ENCODE assay signal across 18 cellular contexts in the genomic region with DNA sequence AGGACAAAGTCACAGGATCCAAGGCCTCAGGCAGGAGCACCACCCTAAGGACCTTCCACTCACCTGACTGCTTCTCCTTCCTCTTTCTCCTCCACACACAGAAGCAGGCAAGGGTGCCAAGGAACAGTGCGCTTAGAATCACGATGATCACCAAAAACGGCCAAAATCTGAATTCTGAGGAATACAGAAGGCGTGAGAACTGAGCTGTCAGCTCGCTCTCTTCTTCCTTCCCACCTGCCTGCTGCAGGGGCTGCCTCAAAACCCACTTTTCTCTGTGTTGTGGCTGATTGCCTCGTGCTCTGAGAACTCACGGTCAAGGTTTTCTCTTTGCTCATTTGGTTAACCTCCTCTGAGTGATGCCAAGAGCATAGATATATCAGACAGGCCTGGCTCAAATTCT. TPM values are rescaled to one million over a fixed set of nuclear protein-coding genes. Genes with fewer than 3 reads are reported as not detected.
DNase-seq lines count a peak whose midpoint lies in the region; ATAC-seq, FAIRE-seq and TF ChIP-seq lines count a peak whose summit lies in the region.
"Had no signal": no experiment of that assay in that cellular context is flagged by ENCODE, and none has a peak within 500 bp of the region (broad histone marks: within the 10 kb centered on the region; RNA-seq: fewer than 3 reads in every experiment).

No MANE protein-coding gene starts in this region.

- no peak overlapping the region for H3K56ac ChIP-seq in H9 (ENCODE audit: insufficient read length, low read depth, low read length)

- H3K4me3 ChIP-seq in Loucy (ENCODE audit: low read length, poor library complexity, severe bottlenecking) (peak overlapping the region; percentile 56), small intestine (ENCODE audit: low read depth in 1 of 2, low read length in 2 of 2) (no peak overlapping the region)

- H2AFZ ChIP-seq in Loucy (ENCODE audit: low read length) = no peak overlapping the region
- H2AFZ ChIP-seq in H9 (ENCODE audit: low read length) = no peak overlapping the region

- no peak overlapping the region for H2BK5ac ChIP-seq in H9 (ENCODE audit: insufficient read length, low read length)

- H3K4me1 ChIP-seq in Loucy (ENCODE audit: insufficient read depth, low read length, poor library complexity, severe bottlenecking) (peaks cover 77% of the 10 kb centered on the region), small intestine (ENCODE audit: control insufficient read depth in 2 of 2, insufficient read depth in 1 of 2, low read depth in 1 of 2, low read length in 1 of 2) (peaks cover 0 to 2% of the 10 kb centered on the region in 2 donors), H9 (ENCODE audit: insufficient read depth, low read length) (no peaks in the 10 kb centered on the region)

- no peak overlapping the region for H2BK20ac ChIP-seq in H9 (ENCODE audit: low read depth, low read length, poor library complexity, severe bottlenecking)

- H3K27ac ChIP-seq in small intestine (ENCODE audit: low read depth in 1 of 2, low read length in 1 of 2) (no peak overlapping the region), H9 (ENCODE audit: insufficient read length, low read depth, low read length) (no peak overlapping the region)
- H3K27ac ChIP-seq: WERI-Rb-1 had no signal

- H3K14ac ChIP-seq in H9 (ENCODE audit: insufficient read depth, low read length) = no peak overlapping the region

- DNase-seq in activated gamma-delta T cell treated with Interleukin-2 at 50 U/mL for 16 hours (peak; percentile 35), activated gamma-delta T cell (lab: John Stamatoyannopoulos, UW) (no peak), small intestine (peak; percentile 27), H9 (no peak), NCI-H146 treated with DMSO at 0.1 percent for 48 hours (lab: John Stamatoyannopoulos, UW; ENCODE audit: unreplicated experiment) (no peak)
- DNase-seq: ACHN; amniotic stem cell; effector CD4-positive, alpha-beta T cell; MV-4-11; NCI-H510A treated with DMSO at 0.1 percent for 48 hours; right cardiac atrium; Right ventricle myocardium superior; WERI-Rb-1 had no signal

- H3T11ph ChIP-seq in H9 (ENCODE audit: low read length) = no peak overlapping the region

- H4K91ac ChIP-seq in H9 (ENCODE audit: insufficient read length, low read depth, low read length) = no peak overlapping the region

- H4K20me1 ChIP-seq in Loucy (ENCODE audit: insufficient read depth, low read length, poor library complexity, severe bottlenecking) = no peaks in the 10 kb centered on the region
- H4K20me1 ChIP-seq in H9 (ENCODE audit: control insufficient read depth, insufficient read depth, insufficient read length) = no peaks in the 10 kb centered on the region

- no peak overlapping the region for H2BK15ac ChIP-seq in H9 (ENCODE audit: low read depth, low read length)

- peak overlapping the region; percentile 35 for H3K27ac Mint-ChIP-seq in activated T-helper 17 cell treated with anti-CD3 and anti-CD28 coated beads, Interleukin-2, amount 50 U/mL, for 72 hours
- peak overlapping the region in 1 of 3 experiments; percentile 54; a peak in 1 of 7 replicates for H3K27ac Mint-ChIP-seq in H9

- H3K9me3 Mint-ChIP-seq in activated T-helper 17 cell treated with anti-CD3 and anti-CD28 coated beads, Interleukin-2, amount 50 U/mL, for 72 hours = no peaks in the 10 kb centered on the region
- H3K9me3 Mint-ChIP-seq in H9 = no peaks in the 10 kb centered on the region

- peak overlapping the region; percentile 82 for H3K4me2 ChIP-seq in Loucy (ENCODE audit: low read depth, low read length, poor library complexity, severe bottlenecking)
- no peak overlapping the region for H3K4me2 ChIP-seq in H9 (ENCODE audit: insufficient read depth, insufficient read length, low read length)

- H3K79me1 ChIP-seq in H9 (ENCODE audit: insufficient read depth, low read depth, low read length, poor library complexity, severe bottlenecking) = no peaks in the 10 kb centered on the region

- no peak overlapping the region for H2BK120ac ChIP-seq in H9 (ENCODE audit: low read depth, low read length, poor library complexity, severe bottlenecking)

- no peak overlapping the region for H3K4ac ChIP-seq in H9 (ENCODE audit: low read depth, low read length)

- H3K27me3 ChIP-seq in Loucy (ENCODE audit: insufficient read depth, low read length, poor library complexity, severe bottlenecking) (no peaks in the 10 kb centered on the region), small intestine (ENCODE audit: control insufficient read depth in 2 of 2, insufficient read depth in 2 of 2, low read length in 2 of 2) (no peaks in the 10 kb centered on the region), H9 (ENCODE audit: insufficient read depth, low read length) (no peaks in the 10 kb centered on the region)

- H4K8ac ChIP-seq in H9 (replicated peaks; ENCODE audit: insufficient read length, low read depth, low read length) = no peak overlapping the region

- TF ChIP-seq CTCF in Loucy (conservative IDR thresholded peaks at IDR 0.05; ENCODE audit: low read length) = no peak
- no peak for TF ChIP-seq CTCF in H9 (conservative IDR thresholded peaks at IDR 0.05)

- H3K79me2 ChIP-seq in Loucy (ENCODE audit: insufficient read depth, low read length) (peaks cover 60% of the 10 kb centered on the region), H9 (ENCODE audit: insufficient read depth, low read length) (no peaks in the 10 kb centered on the region)

- no peak overlapping the region for H2AK5ac ChIP-seq in H9 (ENCODE audit: insufficient read length, low read length)

- peak overlapping the region; percentile 73 for H3K9ac ChIP-seq in Loucy (ENCODE audit: low read depth, low read length, poor library complexity, severe bottlenecking)
- H3K9ac ChIP-seq in H9 (ENCODE audit: extremely low read depth, insufficient read length, low read length) = no peak overlapping the region

- no peaks in the 10 kb centered on the region for H3K9me2 ChIP-seq in Loucy (replicated peaks; ENCODE audit: low read depth, low read length)

- H3K23ac ChIP-seq in H9 (ENCODE audit: insufficient read length, low read depth, low read length) = no peak overlapping the region

- peaks cover 17% of the 10 kb centered on the region for H3F3A ChIP-seq in Loucy (ENCODE audit: low read depth)

- no peak overlapping the region for H2BK12ac ChIP-seq in H9 (ENCODE audit: insufficient read length, low read depth, low read length)

- H3K4me3 Mint-ChIP-seq in activated T-helper 17 cell treated with anti-CD3 and anti-CD28 coated beads, Interleukin-2, amount 50 U/mL, for 72 hours = peak overlapping the region; percentile 81
- H3K4me3 Mint-ChIP-seq in H9 = no peak overlapping the region

- WGBS in small intestine, 3 donors = 73 to 82% (median 76%) methylated on average over 7 of the region's 7 CpGs
- no CpG with 5 or more reads among the region's 7 CpGs for WGBS in H9 (ENCODE audit: extremely low coverage, insufficient read length, low lambda C conversion rate)

- no peaks in the 10 kb centered on the region for H3K23me2 ChIP-seq in H9 (ENCODE audit: insufficient read length, low read depth, low read length, poor library complexity, severe bottlenecking)

- H3K9me3 ChIP-seq in Loucy (ENCODE audit: insufficient read depth, low read depth, low read length) (no peaks in the 10 kb centered on the region), small intestine (ENCODE audit: control insufficient read depth, low read depth) (no peaks in the 10 kb centered on the region), H9 (ENCODE audit: control insufficient read depth, low read depth, low read length) (no peaks in the 10 kb centered on the region)

- no peaks in the 10 kb centered on the region for H3K36me3 Mint-ChIP-seq in activated T-helper 17 cell treated with anti-CD3 and anti-CD28 coated beads, Interleukin-2, amount 50 U/mL, for 72 hours (ENCODE audit: low read depth)
- H3K36me3 Mint-ChIP-seq in H9 (ENCODE audit: insufficient read depth in 1 of 3, low read depth in 3 of 3) = no peaks in the 10 kb centered on the region

- H3K18ac ChIP-seq in H9 (ENCODE audit: insufficient read length, low read depth, low read length) = no peak overlapping the region

- no peaks in the 10 kb centered on the region for H3K27me3 Mint-ChIP-seq in activated T-helper 17 cell treated with anti-CD3 and anti-CD28 coated beads, Interleukin-2, amount 50 U/mL, for 72 hours
- H3K27me3 Mint-ChIP-seq in H9 (ENCODE audit: low read depth) = no peaks in the 10 kb centered on the region

- no peak overlapping the region for H4K5ac ChIP-seq in H9 (ENCODE audit: insufficient read length, low read depth, low read length)

- H3K36me3 ChIP-seq in Loucy (ENCODE audit: insufficient read depth, low read length) (peaks cover 62% of the 10 kb centered on the region; the same call in 1 of the 2 replicates), small intestine (ENCODE audit: control insufficient read depth in 2 of 2, insufficient read depth in 2 of 2, low read length in 2 of 2) (no peaks in the 10 kb centered on the region)
- H3K36me3 ChIP-seq: WERI-Rb-1 had no signal

- H3K4me1 Mint-ChIP-seq in activated T-helper 17 cell treated with anti-CD3 and anti-CD28 coated beads, Interleukin-2, amount 50 U/mL, for 72 hours = peaks cover 32% of the 10 kb centered on the region
- peaks cover 15% of the 10 kb centered on the region in 2 experiments for H3K4me1 Mint-ChIP-seq in H9

- no peak for ATAC-seq in activated T-helper 17 cell treated with anti-CD3 and anti-CD28 coated beads, Interleukin-2, amount 50 U/mL, for 72 hours (replicated peaks)
- ATAC-seq in GM19395 (IDR thresholded peaks at IDR 0.05; ENCODE audit: unreplicated experiment) = no peak
- ATAC-seq: right cardiac atrium had no signal

- FAIRE-seq in small intestine (lab: Jason Lieb, UNC) = no peak
- FAIRE-seq: H54 had no signal

RNA-seq across cellular contexts. Expression of a gene that starts 23.8 kb away (rescaled TPM):
- under 1 TPM in 1 of 2 donors, not detected in 1; 0.48 TPM for total RNA-seq in activated T-helper 17 cell treated with anti-CD3 and anti-CD28 coated beads, Interleukin-2, amount 50 U/mL, for 72 hours
- polyA plus RNA-seq in small intestine = 1 to 10 TPM in 1 of 3 donors, under 1 TPM in 2; 0.39 to 3.2 (median 0.67) TPM
- total RNA-seq in H9 (2021) = not detected in 2 replicates

RNA-seq across cellular contexts. Expression of a gene that starts 42.9 kb away (rescaled TPM):
- 1 to 10 TPM; 1.9 to 3.2 TPM for total RNA-seq in activated T-helper 17 cell treated with anti-CD3 and anti-CD28 coated beads, Interleukin-2, amount 50 U/mL, for 72 hours
- polyA plus RNA-seq in small intestine = 1 to 10 TPM in 2 of 3 donors, under 1 TPM in 1; 0.45 to 3.8 (median 1.0) TPM
- total RNA-seq in H9 (2021) = not detected in 2 replicates
- total RNA-seq: Right ventricle myocardium superior had no signal

RNA-seq across cellular contexts. Expression of a gene that starts 46.1 kb away (rescaled TPM):
- total RNA-seq in activated T-helper 17 cell treated with anti-CD3 and anti-CD28 coated beads, Interleukin-2, amount 50 U/mL, for 72 hours = not detected
- 100 to 1,000 TPM in 1 of 3 donors, 10 to 100 TPM in 2; 21.6 to 230 (median 39.8) TPM for polyA plus RNA-seq in small intestine
- not detected in 2 replicates for total RNA-seq in H9 (2021)
- total RNA-seq: lower leg skin had no signal

Comparison
In these comparisons a context has a peak if more than half of its experiments do, and no peak if none do; other contexts are left out.
1. DNase-seq: peak in activated gamma-delta T cell treated with Interleukin-2 at 50 U/mL for 16 hours (single experiment) and small intestine (single experiment); none in activated gamma-delta T cell (single experiment), H9 (single experiment) and NCI-H146 treated with DMSO at 0.1 percent for 48 hours (single experiment).